11 cellular contexts compared by ENCODE assay signal in genomic region chr2:168470188-168470879, GRCh38. TPM values are rescaled to one million over a fixed set of nuclear protein-coding genes. Genes with fewer than 3 reads are reported as not detected.
DNase-seq lines count a peak whose midpoint lies in the region; ATAC-seq and TF ChIP-seq lines count a peak whose summit lies in the region.
"Had no signal": no experiment of that assay in that cellular context is flagged by ENCODE, and none has a peak within 500 bp of the region (broad histone marks: within the 10 kb centered on the region; RNA-seq: fewer than 3 reads in every experiment).

No MANE protein-coding gene starts in this region.

- ATAC-seq in Right ventricle myocardium superior (ENCODE audit: poor library complexity) (no peak), HG03139 (IDR thresholded peaks at IDR 0.05; ENCODE audit: unreplicated experiment) (no peak)

- intact Hi-C loops in Right ventricle myocardium superior (cut with DNase I), result no loop called here
- intact Hi-C loops in esophagus squamous epithelium (cut with DNase I), result no loop called here

- H3K9me3 ChIP-seq in cardiac muscle cell (ENCODE audit: low read depth) (no peaks in the 10 kb centered on the region), hepatocyte (ENCODE audit: low read depth) (no peaks in the 10 kb centered on the region), esophagus squamous epithelium (no peaks in the 10 kb centered on the region)
- H3K9me3 ChIP-seq: BE2C had no signal

- H3K4me1 ChIP-seq in cardiac muscle cell (ENCODE audit: low read depth) (peaks cover 47% of the 10 kb centered on the region), hepatocyte (ENCODE audit: insufficient read depth) (peaks cover 57% of the 10 kb centered on the region), esophagus squamous epithelium (peaks cover 22 to 76% (median 47%) of the 10 kb centered on the region in 3 donors)
- H3K4me1 ChIP-seq: BE2C had no signal

- 60% methylated on average over 3 of the region's 3 CpGs for WGBS in hepatocyte (ENCODE audit: low lambda C conversion rate, missing lambda C conversion rate)
- WGBS in esophagus squamous epithelium, 2 donors, result 77 to 85% methylated on average over 2 to 3 of the region's 3 CpGs

- DNase-seq in cardiac muscle cell (ENCODE audit: low read depth in 1 of 2, low spot score in 1 of 2) (no peak), Right ventricle myocardium superior (no peak), NCI-H2227 (lab: John Stamatoyannopoulos, UW; ENCODE audit: unreplicated experiment) (peak; percentile 15), hepatocyte (ENCODE audit: low spot score) (no peak), GM19240 (ENCODE audit: insufficient read length, low spot score) (no peak), esophagus squamous epithelium (lab: John Stamatoyannopoulos, UW) (no peak)
- no peak for DNase-seq in activated CD4-positive, CD25-positive, alpha-beta regulatory T cell (lab: John Stamatoyannopoulos, UW)
- DNase-seq: anterior cingulate cortex, IMR-90 had no signal

- no peak for TF ChIP-seq CTCF in cardiac muscle cell (IDR thresholded peaks at IDR 0.05; ENCODE audit: low read depth, low read length)
- TF ChIP-seq CTCF in hepatocyte (IDR thresholded peaks at IDR 0.05; ENCODE audit: poor library complexity), result no peak
- no peak for TF ChIP-seq CTCF in esophagus squamous epithelium (IDR thresholded peaks at IDR 0.05)

- H3K27ac ChIP-seq in cardiac muscle cell (peak overlapping the region; percentile 89), hepatocyte (peak overlapping the region; percentile 41), esophagus squamous epithelium (no peak overlapping the region)

- no peaks in the 10 kb centered on the region for H3K36me3 ChIP-seq in cardiac muscle cell
- H3K36me3 ChIP-seq in hepatocyte (replicated peaks; ENCODE audit: insufficient read depth, low read depth), result no peaks in the 10 kb centered on the region
- H3K36me3 ChIP-seq in esophagus squamous epithelium, result no peaks in the 10 kb centered on the region
- H3K36me3 ChIP-seq: BE2C had no signal

- H3K79me2 ChIP-seq in hepatocyte, result peaks cover 95% of the 10 kb centered on the region

- TF ChIP-seq POLR2A in esophagus squamous epithelium (IDR thresholded peaks at IDR 0.05), result no peak

- no peak overlapping the region for H2AFZ ChIP-seq in hepatocyte

- H4K20me1 ChIP-seq in hepatocyte (ENCODE audit: insufficient read depth, poor library complexity, severe bottlenecking), result peaks cover 29% of the 10 kb centered on the region

- H3K4me3 ChIP-seq in cardiac muscle cell (no peak overlapping the region), hepatocyte (no peak overlapping the region), esophagus squamous epithelium (no peak overlapping the region)

- no peaks in the 10 kb centered on the region for H3K9me2 ChIP-seq in hepatocyte (replicated peaks; ENCODE audit: insufficient read depth)

- peak overlapping the region; percentile 65 for H3K4me2 ChIP-seq in hepatocyte

- H3K27me3 ChIP-seq in cardiac muscle cell (no peaks in the 10 kb centered on the region), hepatocyte (no peaks in the 10 kb centered on the region), esophagus squamous epithelium (no peaks in the 10 kb centered on the region)
- H3K27me3 ChIP-seq: BE2C had no signal

RNA-seq across cellular contexts. Expression of gene CERS6, which starts 14.3 kb away (rescaled TPM):
- total RNA-seq in cardiac muscle cell (23.4 and 26.6 TPM in 2 replicates), Right ventricle myocardium superior (66.7 TPM), hepatocyte (97.9 and 99.1 TPM in 2 replicates), esophagus squamous epithelium (10 to 100 TPM; 17.6 to 31.1 (median 24.1) TPM)
- polyA plus RNA-seq in cardiac muscle cell (17.1 and 19.2 TPM in 2 replicates), hepatocyte (32.7 and 40.9 TPM in 2 replicates)

Comparison
In these comparisons a context has a peak if more than half of its experiments do, and no peak if none do; other contexts are left out.
1. H3K27ac ChIP-seq: peak in cardiac muscle cell (single experiment) and hepatocyte (single experiment); none in esophagus squamous epithelium (0 of 4).